In genomic region chr6:108667984-108668383, GRCh38 we compare ENCODE assay signal across 1 cellular context.
A peak's percentile ranks its signal among the peaks of the same experiment; 100 is the strongest.
TF ChIP-seq lines count a peak whose summit lies in the region.

No MANE protein-coding gene starts in this region.

TF ChIP-seq in HEK293, 187 proteins besides CTCF, POLR2A, EP300 and RAD21 (continued from another document):
- no peak for TF ChIP-seq ZBTB6 (tag by site-specific recombination; IDR thresholded peaks at IDR 0.05)
- no peak for TF ChIP-seq PRDM1 (tag by site-specific recombination; IDR thresholded peaks at IDR 0.05)
- no peak for TF ChIP-seq ZNF76 (tag by site-specific recombination; IDR thresholded peaks at IDR 0.05; ENCODE audit: borderline replicate concordance, low read depth)
- no peak for TF ChIP-seq ZNF311 (tag by site-specific recombination; IDR thresholded peaks at IDR 0.05; ENCODE audit: borderline replicate concordance)
- no peak for TF ChIP-seq ZNF837 (tag by site-specific recombination; IDR thresholded peaks at IDR 0.05)
- no peak for TF ChIP-seq ZNF223 (tag by site-specific recombination; IDR thresholded peaks at IDR 0.05)
- TF ChIP-seq ZNF658 (tag by site-specific recombination; IDR thresholded peaks at IDR 0.05), result no peak
- TF ChIP-seq ZNF350 (tag by site-specific recombination; IDR thresholded peaks at IDR 0.05), result no peak
- no peak for TF ChIP-seq ZNF548 (tag by site-specific recombination; IDR thresholded peaks at IDR 0.05)
- TF ChIP-seq ZNF747 (tag by site-specific recombination; IDR thresholded peaks at IDR 0.05), result no peak
- no peak for TF ChIP-seq ZBTB1 (tag by site-specific recombination; IDR thresholded peaks at IDR 0.05)
- TF ChIP-seq ZNF214 (tag by site-specific recombination; IDR thresholded peaks at IDR 0.05; ENCODE audit: borderline replicate concordance), result no peak
- no peak for TF ChIP-seq PBX3 (CRISPR knock-in tag; IDR thresholded peaks at IDR 0.05)
- TF ChIP-seq TRIM28 (IDR thresholded peaks at IDR 0.05; ENCODE audit: borderline replicate concordance, low read length), result peak; percentile 80; the same call in 1 of the 2 replicates
- no peak for TF ChIP-seq ZNF560 (tag by site-specific recombination; IDR thresholded peaks at IDR 0.05; ENCODE audit: borderline replicate concordance)
- TF ChIP-seq ZNF16 (tag by site-specific recombination; IDR thresholded peaks at IDR 0.05; ENCODE audit: low read depth), result no peak
- TF ChIP-seq ZBTB44 (tag by site-specific recombination; IDR thresholded peaks at IDR 0.05), result peak; percentile 22; the same call in 1 of the 2 replicates
- TF ChIP-seq TSHZ1 (tag by site-specific recombination; IDR thresholded peaks at IDR 0.05; ENCODE audit: borderline replicate concordance), result no peak
- no peak for TF ChIP-seq ZNF645 (tag by site-specific recombination; IDR thresholded peaks at IDR 0.05)
- no peak for TF ChIP-seq ZBTB26 (tag by site-specific recombination; optimal IDR thresholded peaks at IDR 0.05)
- TF ChIP-seq ZFP3 (tag by site-specific recombination; IDR thresholded peaks at IDR 0.05; ENCODE audit: low read depth), result no peak
- peak; percentile 63; the same call in 1 of the 2 replicates for TF ChIP-seq ZNF394 (tag by site-specific recombination; IDR thresholded peaks at IDR 0.05; ENCODE audit: borderline replicate concordance)
- no peak for TF ChIP-seq PRDM4 (tag by site-specific recombination; IDR thresholded peaks at IDR 0.05)
- TF ChIP-seq ZNF621 (tag by site-specific recombination; IDR thresholded peaks at IDR 0.05), result no peak
- no peak for TF ChIP-seq KLF8 (tag by site-specific recombination; IDR thresholded peaks at IDR 0.05)
- no peak for TF ChIP-seq ZNF544 (tag by site-specific recombination; IDR thresholded peaks at IDR 0.05)
- no peak for TF ChIP-seq SETDB1 (IDR thresholded peaks at IDR 0.05; ENCODE audit: insufficient read length, low read length)
- TF ChIP-seq ATF2 (tag by site-specific recombination; IDR thresholded peaks at IDR 0.05; ENCODE audit: low read depth), result no peak
- no peak for TF ChIP-seq ZNF274 (IDR thresholded peaks at IDR 0.05; ENCODE audit: low read length)
- TF ChIP-seq ZNF274 (tag by site-specific recombination; IDR thresholded peaks at IDR 0.05; ENCODE audit: borderline replicate concordance), result no peak
- no peak for TF ChIP-seq ZNF302 (tag by site-specific recombination; IDR thresholded peaks at IDR 0.05; ENCODE audit: low read depth)
